ENCODE assay signal across 11 cellular contexts in the genomic region with DNA sequence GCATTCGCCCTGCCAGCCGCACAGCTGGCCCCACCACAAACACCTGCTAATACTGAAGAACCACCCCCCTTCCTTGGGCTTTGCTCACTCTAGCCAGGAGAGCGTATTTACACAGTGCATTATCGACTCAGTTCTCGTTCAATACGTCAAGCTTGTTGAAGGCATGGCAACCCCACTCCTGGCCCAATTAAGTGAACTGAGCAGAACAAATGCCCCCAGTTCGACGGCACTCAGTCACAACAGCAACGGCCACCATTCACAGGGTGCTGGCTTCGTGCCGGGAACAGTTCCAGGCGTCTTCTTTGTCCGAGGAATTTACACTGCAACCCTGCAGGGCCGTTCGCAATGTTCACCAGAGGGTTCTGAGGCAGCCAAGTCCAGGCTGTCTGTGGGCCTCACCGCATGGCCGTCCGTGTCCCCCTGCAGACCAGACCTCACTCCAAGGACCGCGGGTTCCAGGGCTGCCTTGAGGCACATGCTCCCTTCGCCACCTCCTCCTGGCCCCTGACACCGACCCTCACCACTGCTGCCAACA.
DNase-seq lines count a peak whose midpoint lies in the region; ATAC-seq and TF ChIP-seq lines count a peak whose summit lies in the region.
"Had no signal": no experiment of that assay in that cellular context is flagged by ENCODE, and none has a peak within 500 bp of the region (broad histone marks: within the 10 kb centered on the region; RNA-seq: fewer than 3 reads in every experiment).

No MANE protein-coding gene starts in this region.

- H4K20me1 ChIP-seq in DOHH2 (ENCODE audit: control insufficient read depth, insufficient read depth, low read depth, low read length): no peaks in the 10 kb centered on the region

- TF ChIP-seq CTCF in DOHH2 (IDR thresholded peaks at IDR 0.05; ENCODE audit: low read depth, low read length, poor library complexity, severe bottlenecking) (no peak), psoas muscle (IDR thresholded peaks at IDR 0.05) (no peak)

- peak overlapping the region; percentile 87 for H3K4me3 ChIP-seq in DOHH2 (ENCODE audit: low read length)
- peak overlapping the region; percentile 90 for H3K4me3 ChIP-seq in endocrine pancreas (ENCODE audit: control insufficient read depth, insufficient read depth, low read length)
- no peak overlapping the region for H3K4me3 ChIP-seq in psoas muscle
- H3K4me3 ChIP-seq: smooth muscle cell had no signal

- ATAC-seq in GM19023 (IDR thresholded peaks at IDR 0.05; ENCODE audit: unreplicated experiment) (no peak), psoas muscle (no peak)
- ATAC-seq: CD8-positive, alpha-beta T cell had no signal

- H3K27ac ChIP-seq in DOHH2 (ENCODE audit: low read depth, low read length): peak overlapping the region; percentile 97
- no peak overlapping the region for H3K27ac ChIP-seq in psoas muscle

- H3K36me3 ChIP-seq in DOHH2 (ENCODE audit: control insufficient read depth, low read length) (peaks cover 35% of the 10 kb centered on the region), endocrine pancreas (ENCODE audit: control insufficient read depth, insufficient read depth, low read length) (no peaks in the 10 kb centered on the region), psoas muscle (ENCODE audit: insufficient read depth in 1 of 2, low read depth in 1 of 2) (no peaks in the 10 kb centered on the region)

- intact Hi-C loops in posterior cingulate gyrus (cut with DNase I): loop anchor here (5.0 to 10.0 kb wide), 3 partner anchors 59 to 173 kb away; a partner anchor contains a TSS
- intact Hi-C loops in psoas muscle (cut with DNase I): loop anchor here (5.0 kb wide), 2 partner anchors 168 to 273 kb away; no protein-coding TSS in a partner anchor

- peaks cover 50% of the 10 kb centered on the region for H3K79me2 ChIP-seq in DOHH2 (ENCODE audit: control insufficient read depth, low read length)

- H3K27me3 ChIP-seq in DOHH2 (ENCODE audit: control insufficient read depth, low read length): no peaks in the 10 kb centered on the region
- H3K27me3 ChIP-seq in endocrine pancreas (ENCODE audit: control insufficient read depth, insufficient read depth, low read length): no peaks in the 10 kb centered on the region
- H3K27me3 ChIP-seq in psoas muscle (ENCODE audit: insufficient read depth in 3 of 3, low read length in 2 of 3): no peaks in the 10 kb centered on the region

- H3K4me2 ChIP-seq in DOHH2 (ENCODE audit: low read length): peak overlapping the region; percentile 92
- H3K4me2 ChIP-seq: SK-N-SH, smooth muscle cell had no signal

- DNase-seq in NCI-H2107 (lab: John Stamatoyannopoulos, UW): peak; percentile 53
- DNase-seq in posterior cingulate gyrus: peak; percentile 69 to 96 (median 84)
- DNase-seq in iPS-NIHi11 (ENCODE audit: low spot score): no peak
- DNase-seq in stimulated activated CD4-positive, alpha-beta T cell treated with anti-CD3 and anti-CD28 coated beads, Interleukin-1b, Interleukin-23, amount 100 ng/mL, for 48 hours: no peak
- no peak for DNase-seq in psoas muscle
- DNase-seq: CD8-positive, alpha-beta T cell; SK-N-SH had no signal

- H3K9ac ChIP-seq in endocrine pancreas (ENCODE audit: control insufficient read depth, insufficient read depth, low read length): peak overlapping the region; percentile 60
- H3K9ac ChIP-seq: SK-N-SH had no signal

- H3K9me3 ChIP-seq in DOHH2 (ENCODE audit: control insufficient read depth, insufficient read depth, low read length): no peaks in the 10 kb centered on the region
- H3K9me3 ChIP-seq in endocrine pancreas (ENCODE audit: control insufficient read depth, low read length): no peaks in the 10 kb centered on the region
- no peaks in the 10 kb centered on the region for H3K9me3 ChIP-seq in psoas muscle
- H3K9me3 ChIP-seq: SK-N-SH had no signal

- no peaks in the 10 kb centered on the region for H3K9me2 ChIP-seq in DOHH2 (replicated peaks; ENCODE audit: control insufficient read depth, low read length)
- H3K9me2 ChIP-seq: SK-N-SH had no signal

- peaks cover 92% of the 10 kb centered on the region for H3K4me1 ChIP-seq in DOHH2 (ENCODE audit: control insufficient read depth, low read length)
- peaks cover 6% of the 10 kb centered on the region for H3K4me1 ChIP-seq in endocrine pancreas (ENCODE audit: control insufficient read depth, insufficient read depth, low read length)
- H3K4me1 ChIP-seq in psoas muscle: peaks cover 46% of the 10 kb centered on the region

- H3F3A ChIP-seq in DOHH2 (ENCODE audit: control insufficient read depth, insufficient read depth): peaks cover 51% of the 10 kb centered on the region

- WGBS in psoas muscle, 3 donors: 44 to 58% (median 44%) methylated on average over 22 of the region's 22 CpGs

Comparison
In these comparisons a context has a peak if more than half of its experiments do, and no peak if none do; other contexts are left out.
1. DNase-seq: peak in NCI-H2107 (single experiment) and posterior cingulate gyrus (10 of 10); none in iPS-NIHi11 (single experiment), stimulated activated CD4-positive, alpha-beta T cell treated with anti-CD3 and anti-CD28 coated beads, Interleukin-1b, Interleukin-23, amount 100 ng/mL, for 48 hours (single experiment) and psoas muscle (0 of 2).